1 cellular context compared by ENCODE assay signal in genomic region chr14:103112488-103113243, GRCh38.
TF ChIP-seq lines count a peak whose summit lies in the region.

No MANE protein-coding gene starts in this region.

TF ChIP-seq in HepG2, 621 proteins besides CTCF, POLR2A, EP300 and RAD21 (continued from another document):
- 0 out of 2 replicates have a peak, but pooled peaks have one; percentile 12 for TF ChIP-seq HMG20B (CRISPR knock-in tag; conservative IDR thresholded peaks at IDR 0.05)
- no peak for TF ChIP-seq SP1 (IDR thresholded peaks at IDR 0.05)
- no peak for TF ChIP-seq SP1 (CRISPR knock-in tag; IDR thresholded peaks at IDR 0.05)
- no peak for TF ChIP-seq ZNF570 (CRISPR knock-in tag; IDR thresholded peaks at IDR 0.05; ENCODE audit: borderline replicate concordance)
- TF ChIP-seq XBP1 (CRISPR knock-in tag; IDR thresholded peaks at IDR 0.05), result no peak
- peak; percentile 84 for TF ChIP-seq AGO2 (optimal IDR thresholded peaks at IDR 0.05; ENCODE audit: low read depth, low read length)
